ENCODE assay signal across 3 cellular contexts in the genomic region with DNA sequence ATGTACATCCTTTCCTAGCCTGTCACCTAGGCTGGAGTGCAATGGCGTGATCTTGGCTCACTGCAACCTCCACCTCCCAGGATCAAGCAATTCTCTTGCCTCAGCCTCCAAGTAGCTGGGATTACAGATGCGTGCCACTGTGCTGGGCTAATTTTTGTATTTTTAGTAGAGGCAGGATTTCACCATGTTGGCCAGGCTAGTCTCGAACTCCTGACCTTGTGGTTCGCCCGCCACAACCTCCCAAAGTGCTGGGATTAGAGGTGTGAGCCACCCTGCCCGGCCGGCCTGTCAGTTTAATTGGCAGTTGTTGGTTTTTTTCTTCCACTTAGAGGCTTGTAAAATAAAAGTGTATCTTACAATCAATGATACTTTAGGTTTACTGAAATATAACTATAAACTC. TPM values are rescaled to one million over a fixed set of nuclear protein-coding genes. Genes with fewer than 3 reads are reported as not detected.
"Had no signal": no experiment of that assay in that cellular context is flagged by ENCODE, and none has a peak within 500 bp of the region (broad histone marks: within the 10 kb centered on the region; RNA-seq: fewer than 3 reads in every experiment).

No MANE protein-coding gene starts in this region.

RNA-seq across cellular contexts. Expression of gene LAX1, which starts 28.6 kb away (rescaled TPM):
- total RNA-seq: astrocyte, cerebellum, WTC11 had no signal
